Comparison of ENCODE assay signal across 8 cellular contexts in genomic region chr5:80407735-80408474, GRCh38. TPM values are rescaled to one million over a fixed set of nuclear protein-coding genes. Genes with fewer than 3 reads are reported as not detected.
DNase-seq lines count a peak whose midpoint lies in the region; ATAC-seq, FAIRE-seq and TF ChIP-seq lines count a peak whose summit lies in the region.

ZFYVE16 (plus strand) TSS chr5:80408064; CDS start chr5:80434148, 26,084 bp downstream.

- no peaks in the 10 kb centered on the region for H3K9me3 ChIP-seq in adrenal gland (replicated peaks in 1 of 3)
- H3K9me3 ChIP-seq in heart left ventricle: no peaks in the 10 kb centered on the region

- peak within 1 kb of the TSS; percentile 94 for H3K4me3 Mint-ChIP-seq in type B pancreatic cell

- H3K4me1 ChIP-seq in adrenal gland (replicated peaks in 1 of 2) (peaks cover 10 to 42% of the 10 kb centered on the region in 2 donors), heart left ventricle (peaks cover 0 to 52% (median 30%) of the 10 kb centered on the region in 12 donors)

- ATAC-seq in HG02840 (IDR thresholded peaks at IDR 0.05; ENCODE audit: low FRiP score, unreplicated experiment) (peak; percentile 88), heart left ventricle (peak; percentile 96 to 98 (median 97))

- H3K4me1 Mint-ChIP-seq in type B pancreatic cell (ENCODE audit: unreplicated experiment): peaks cover 19% of the 10 kb centered on the region

- no peaks in the 10 kb centered on the region for H3K27me3 ChIP-seq in adrenal gland
- H3K27me3 ChIP-seq in heart left ventricle: no peaks in the 10 kb centered on the region

- peak within 1 kb of the TSS; percentile 86 to 99 (median 94) for H3K27ac ChIP-seq in adrenal gland
- H3K27ac ChIP-seq in heart left ventricle: peak within 1 kb of the TSS; percentile 89 to 99 (median 96)

- H3K36me3 Mint-ChIP-seq in type B pancreatic cell: peaks cover 10% of the 10 kb centered on the region

- H3K4me3 ChIP-seq in adrenal gland (peak within 1 kb of the TSS; percentile 37 to 70 (median 53)), heart left ventricle (peak within 1 kb of the TSS; percentile 56 to 94 (median 77))

- intact Hi-C loops in adrenal gland (cut with DNase I): no loop called here
- intact Hi-C loops in heart left ventricle (cut with DNase I): loop anchor here in 3 of 10 donors (2.0 to 10.0 kb wide), 4 partner anchors 153 to 316 kb away; partner anchors contain the start of gene SERINC5 (in 1 of the 3)

- no peaks in the 10 kb centered on the region for H3K9me3 Mint-ChIP-seq in type B pancreatic cell

- peak; percentile 98 for FAIRE-seq in GM12891 (lab: Jason Lieb, UNC)

- 0 to 1% (median 0%) methylated on average over 11 to 64 of the region's 64 CpGs for WGBS in adrenal gland, 4 donors
- 0 to 1% (median 0%) methylated on average over 38 to 64 of the region's 64 CpGs for WGBS in heart left ventricle, 4 donors

- H3K27ac Mint-ChIP-seq in type B pancreatic cell: peak within 1 kb of the TSS; percentile 98

- DNase-seq in GM12891 (ENCODE audit: insufficient read length, low spot score): peak; percentile 83
- peak; percentile 96 for DNase-seq in NCI-H1436 (lab: John Stamatoyannopoulos, UW)
- DNase-seq in T follicular helper cell (ENCODE audit: low read depth): peak; percentile 93
- DNase-seq in adrenal gland: peak; percentile 98 to 99 (median 99)
- peak; percentile 98 to 99 (median 99) for DNase-seq in heart left ventricle
- DNase-seq in pons (ENCODE audit: low spot score): peak; percentile 98
- peak; percentile 99 for DNase-seq in type B pancreatic cell (ENCODE audit: extremely low spot score, unreplicated experiment)

- no peaks in the 10 kb centered on the region for H3K36me3 ChIP-seq in adrenal gland (replicated peaks in 1 of 2)
- H3K36me3 ChIP-seq in heart left ventricle: peaks cover 0 to 4% (median 0%) of the 10 kb centered on the region in 9 donors

- no peaks in the 10 kb centered on the region for H3K27me3 Mint-ChIP-seq in type B pancreatic cell

- TF ChIP-seq CTCF in adrenal gland (IDR thresholded peaks at IDR 0.05) (peak in 5 of 6 experiments; percentile 46 to 71 (median 63)), heart left ventricle (IDR thresholded peaks at IDR 0.05) (peak in 7 of 12 donors; percentile 9 to 48 (median 33)), type B pancreatic cell (conservative IDR thresholded peaks at IDR 0.05) (peak; percentile 75)

- TF ChIP-seq POLR2A in GM12891 (IDR thresholded peaks at IDR 0.05; ENCODE audit: low read depth, low read length) (peak; percentile 86), adrenal gland (IDR thresholded peaks at IDR 0.05) (peak; percentile 70 to 95), heart left ventricle (IDR thresholded peaks at IDR 0.05) (peak; percentile 44 to 92)

TF ChIP-seq in GM12891, 5 proteins besides CTCF, POLR2A, EP300 and RAD21:
- TF ChIP-seq POU2F2 (IDR thresholded peaks at IDR 0.05; ENCODE audit: low read depth, low read length) (no peak), PAX5 (IDR thresholded peaks at IDR 0.05; ENCODE audit: insufficient read depth, low read length, severe bottlenecking) (no peak), SPI1 (IDR thresholded peaks at IDR 0.05; ENCODE audit: low read depth, low read length) (peak; percentile 23; the same call in 1 of the 2 replicates), TAF1 (IDR thresholded peaks at IDR 0.05; ENCODE audit: low read depth, low read length) (peak; percentile 78), POLR2AphosphoS5 (IDR thresholded peaks at IDR 0.05; ENCODE audit: low read depth, low read length) (peak; percentile 93)

RNA-seq across cellular contexts. Expression of gene ZFYVE16, which starts in this region (rescaled TPM):
- 2.0 TPM for polyA plus RNA-seq in GM12891 (2012; ENCODE audit: low read depth, missing spikeins)
- 10 to 100 TPM; 14.3 to 56.3 (median 36.4) TPM for total RNA-seq in adrenal gland
- polyA plus RNA-seq in adrenal gland: 10 to 100 TPM; 17.3 to 39.1 (median 24.2) TPM
- 10 to 100 TPM; 16.1 to 53.2 (median 39.2) TPM for total RNA-seq in heart left ventricle
- polyA plus RNA-seq in heart left ventricle: 10 to 100 TPM; 10.3 to 17.8 TPM
- total RNA-seq in type B pancreatic cell (ENCODE audit: low replicate concordance): 42.2 and 55.0 TPM in 2 replicates

Comparison
In these comparisons a context has a peak if more than half of its experiments do, and no peak if none do; other contexts are left out.
1. Peak in every context shown above with its lines: DNase-seq, ATAC-seq, H3K4me3 ChIP-seq and H3K27ac ChIP-seq.